1 cellular context compared by ENCODE assay signal in genomic region chr15:40002295-40002694, GRCh38.
TF ChIP-seq lines count a peak whose summit lies in the region.

No MANE protein-coding gene starts in this region.

TF ChIP-seq in HEK293T, 16 proteins besides CTCF, POLR2A, EP300 and RAD21 (continued from another document):
- no peak for TF ChIP-seq SUZ12 (IDR thresholded peaks at IDR 0.05)
- no peak for TF ChIP-seq FOXA1 (IDR thresholded peaks at IDR 0.05)
